13 cellular contexts compared by ENCODE assay signal in genomic region chr4:19025031-19025430, GRCh38.
"Had no signal": no experiment of that assay in that cellular context is flagged by ENCODE, and none has a peak within 500 bp of the region (broad histone marks: within the 10 kb centered on the region; RNA-seq: fewer than 3 reads in every experiment).

No MANE protein-coding gene starts in this region.

- H3K27ac ChIP-seq: colonic mucosa, esophagus muscularis mucosa, spleen, suprapubic skin had no signal

- DNase-seq: activated CD4-positive, alpha-beta memory T cell treated with anti-CD3 and anti-CD28 coated beads, Interleukin-2, amount 10 ng/mL, durations not matched to agents 7 days and 5 days; activated CD4-positive, alpha-beta T cell treated with anti-CD3 and anti-CD28 coated beads for 4 hours; activated naive CD4-positive, alpha-beta T cell treated with anti-CD3 and anti-CD28 coated beads, Interleukin-2, amount 10 ng/mL, durations not matched to agents 7 days and 5 days; activated T-cell treated with anti-CD3 and anti-CD28 coated beads, Interleukin-2, amount 50 U/mL, for 24 hours; caudate nucleus; colonic mucosa; hypothalamus; midbrain; spleen had no signal

- H3K4me1 ChIP-seq: colonic mucosa, spleen, suprapubic skin had no signal

- ATAC-seq: sciatic nerve, WTC11 had no signal

- H3K27me3 ChIP-seq: colonic mucosa, esophagus muscularis mucosa, spleen, suprapubic skin had no signal
